11 cellular contexts compared by ENCODE assay signal in genomic region chr11:127106142-127106541, GRCh38.
DNase-seq lines count a peak whose midpoint lies in the region; ATAC-seq and TF ChIP-seq lines count a peak whose summit lies in the region.
"Had no signal": no experiment of that assay in that cellular context is flagged by ENCODE, and none has a peak within 500 bp of the region (broad histone marks: within the 10 kb centered on the region; RNA-seq: fewer than 3 reads in every experiment).

No MANE protein-coding gene starts in this region.

- no peaks in the 10 kb centered on the region for H3K27me3 ChIP-seq in testis
- H3K27me3 ChIP-seq: BLaER1, neutrophil had no signal

- no peak for TF ChIP-seq POLR2A in testis (IDR thresholded peaks at IDR 0.05)

- no peaks in the 10 kb centered on the region for H3K9me3 ChIP-seq in testis
- H3K9me3 ChIP-seq: BLaER1, HAP-1, neutrophil had no signal

- 37 to 53% methylated on average over 6 of the region's 6 CpGs for WGBS in testis, 2 donors

- ATAC-seq in left lobe of liver: peak; percentile 66
- ATAC-seq in HG02870 (IDR thresholded peaks at IDR 0.05; ENCODE audit: unreplicated experiment): no peak
- no peak for ATAC-seq in GM21786 (IDR thresholded peaks at IDR 0.05; ENCODE audit: unreplicated experiment)

- H3K36me3 ChIP-seq in testis (ENCODE audit: low read depth, missing control alignments): no peaks in the 10 kb centered on the region
- H3K36me3 ChIP-seq: BLaER1, HAP-1, neutrophil had no signal

- H3K4me1 ChIP-seq in testis: no peaks in the 10 kb centered on the region
- H3K4me1 ChIP-seq: HAP-1 had no signal

- intact Hi-C loops in testis (cut with DNase I; ENCODE audit: low total_unique reads): no loop called here

- no peak for TF ChIP-seq CTCF in AG09309 (IDR thresholded peaks at IDR 0.05; ENCODE audit: control insufficient read depth, insufficient read depth, low read depth, low read length, missing control alignments)
- no peak for TF ChIP-seq CTCF in LNCaP clone FGC (IDR thresholded peaks at IDR 0.05; ENCODE audit: control insufficient read depth, extremely low read depth, insufficient read depth)
- TF ChIP-seq CTCF in testis (IDR thresholded peaks at IDR 0.05): no peak

- no peak overlapping the region for H3K4me3 ChIP-seq in AG09309 (ENCODE audit: control insufficient read depth, low read depth, low read length)
- H3K4me3 ChIP-seq in LNCaP clone FGC (ENCODE audit: low read depth, low read length): no peak overlapping the region
- H3K4me3 ChIP-seq in testis: no peak overlapping the region
- H3K4me3 ChIP-seq: BLaER1, HAP-1 had no signal

- peak; percentile 1 for DNase-seq in AG09309 (ENCODE audit: low read depth)
- DNase-seq in LNCaP clone FGC (ENCODE audit: low read depth): peak; percentile 3
- DNase-seq in NCI-H82 (lab: John Stamatoyannopoulos, UW): peak; percentile 88
- DNase-seq in left lobe of liver (ENCODE audit: low spot score): peak; percentile 64
- no peak for DNase-seq in testis
- DNase-seq in SKM-1 (lab: John Stamatoyannopoulos, UW; ENCODE audit: unreplicated experiment): no peak

- no peak overlapping the region for H3K27ac ChIP-seq in testis
- H3K27ac ChIP-seq: BLaER1, neutrophil had no signal

Comparison
In these comparisons a context has a peak if more than half of its experiments do, and no peak if none do; other contexts are left out.
1. DNase-seq: peak in AG09309 (single experiment), LNCaP clone FGC (single experiment), NCI-H82 (single experiment) and left lobe of liver (single experiment); none in testis (single experiment) and SKM-1 (single experiment).